Comparison of ENCODE assay signal across 25 cellular contexts in genomic region chr4:40949701-40950100, GRCh38.
DNase-seq lines count a peak whose midpoint lies in the region; ATAC-seq and TF ChIP-seq lines count a peak whose summit lies in the region.
"Had no signal": no experiment of that assay in that cellular context is flagged by ENCODE, and none has a peak within 500 bp of the region (broad histone marks: within the 10 kb centered on the region; RNA-seq: fewer than 3 reads in every experiment).

No MANE protein-coding gene starts in this region.

- H3K4me3 Mint-ChIP-seq in nephron progenitor cell, result no peak overlapping the region
- no peak overlapping the region for H3K4me3 Mint-ChIP-seq in activated CD8-positive, alpha-beta T cell treated with anti-CD3 and anti-CD28 coated beads, Interleukin-2, amount 10 ng/mL, durations not matched to agents 7 days and 5 days
- H3K4me3 Mint-ChIP-seq: CD4-positive, alpha-beta memory T cell; H9; HFFc6 had no signal

- H3K4me1 Mint-ChIP-seq in nephron progenitor cell, result peaks cover 9% of the 10 kb centered on the region
- no peaks in the 10 kb centered on the region for H3K4me1 Mint-ChIP-seq in activated CD8-positive, alpha-beta T cell treated with anti-CD3 and anti-CD28 coated beads, Interleukin-2, amount 10 ng/mL, durations not matched to agents 7 days and 5 days (ENCODE audit: low read depth)
- H3K4me1 Mint-ChIP-seq: CD4-positive, alpha-beta memory T cell had no signal

- 57 to 79% methylated on average over 12 of the region's 12 CpGs for WGBS in heart right ventricle, 2 donors

- H3K9me3 ChIP-seq in heart right ventricle (no peaks in the 10 kb centered on the region), vagina (no peaks in the 10 kb centered on the region)
- H3K9me3 ChIP-seq: BLaER1 treated with 17β-estradiol and CSF1 and Interleukin-3, amounts not matched to agents 10 nM and 100 nM; SJCRH30 had no signal

- intact Hi-C loops in heart right ventricle (cut with DNase I), result no loop called here
- intact Hi-C loops in Right ventricle myocardium superior (cut with DNase I), result no loop called here
- intact Hi-C loops in vagina (cut with DNase I), result no loop called here

- ATAC-seq in heart right ventricle (no peak), Right ventricle myocardium superior (ENCODE audit: poor library complexity) (no peak)
- ATAC-seq in activated CD8-positive, alpha-beta T cell treated with anti-CD3 and anti-CD28 coated beads, Interleukin-2, amount 10 ng/mL, durations not matched to agents 7 days and 5 days, result no peak
- ATAC-seq: Panc1 had no signal

- no peak for TF ChIP-seq CTCF in heart right ventricle (IDR thresholded peaks at IDR 0.05)
- TF ChIP-seq CTCF in coronary artery (IDR thresholded peaks at IDR 0.05), result no peak
- TF ChIP-seq CTCF in nephron progenitor cell (IDR thresholded peaks at IDR 0.05), result no peak
- TF ChIP-seq CTCF in vagina (IDR thresholded peaks at IDR 0.05), result no peak

- H3K27me3 ChIP-seq in heart right ventricle, result no peaks in the 10 kb centered on the region
- no peaks in the 10 kb centered on the region for H3K27me3 ChIP-seq in vagina
- H3K27me3 ChIP-seq: BLaER1 treated with 17β-estradiol and CSF1 and Interleukin-3, amounts not matched to agents 10 nM and 100 nM; SJCRH30 had no signal

- peak overlapping the region in 2 of 10 donors; percentile 20 to 22 for H3K4me3 ChIP-seq in heart right ventricle
- H3K4me3 ChIP-seq in coronary artery, result peak overlapping the region; percentile 56
- no peak overlapping the region for H3K4me3 ChIP-seq in vagina
- H3K4me3 ChIP-seq: BLaER1 treated with 17β-estradiol and CSF1 and Interleukin-3, amounts not matched to agents 10 nM and 100 nM; SJCRH30 had no signal

- POLR2A ChIA-PET in activated CD8-positive, alpha-beta T cell treated with anti-CD3 and anti-CD28 coated beads, Interleukin-2, amount 10 ng/mL, durations not matched to agents 7 days and 5 days (lab: Charles Lee), result no interaction called here

- TF ChIP-seq POLR2A in vagina (IDR thresholded peaks at IDR 0.05), result no peak

- peak overlapping the region; percentile 59 for H3K27ac Mint-ChIP-seq in nephron progenitor cell
- no peak overlapping the region for H3K27ac Mint-ChIP-seq in activated CD8-positive, alpha-beta T cell treated with anti-CD3 and anti-CD28 coated beads, Interleukin-2, amount 10 ng/mL, durations not matched to agents 7 days and 5 days
- H3K27ac Mint-ChIP-seq: CD4-positive, alpha-beta memory T cell; HFFc6 had no signal

- DNase-seq in heart right ventricle, result no peak
- DNase-seq in Right ventricle myocardium superior, result no peak
- DNase-seq in coronary artery (ENCODE audit: low spot score), result no peak
- no peak for DNase-seq in nephron progenitor cell
- no peak for DNase-seq in vagina (ENCODE audit: extremely low spot score in 2 of 2)
- DNase-seq in superior temporal gyrus (ENCODE audit: extremely low spot score), result no peak
- no peak for DNase-seq in NCI-H1105 treated with DMSO at 0.1 percent for 48 hours (lab: John Stamatoyannopoulos, UW)
- DNase-seq in activated CD8-positive, alpha-beta T cell treated with anti-CD3 and anti-CD28 coated beads, Interleukin-2, amount 10 ng/mL, durations not matched to agents 7 days and 5 days, result no peak
- DNase-seq: 8988T; CD4-positive, alpha-beta memory T cell; DMS153; H9; HFFc6; KBM-7; MM.1S; NCI-H1092; NCI-H1436 treated with DMSO at 0.1 percent for 48 hours; NCI-H2029; NCI-H226; NCI-H510A treated with DMSO at 0.1 percent for 48 hours; NCI-H774; SJCRH30 had no signal

- H3K4me1 ChIP-seq in heart right ventricle (peaks cover 15 to 78% (median 34%) of the 10 kb centered on the region in 9 donors), vagina (peaks cover 15% of the 10 kb centered on the region)
- H3K4me1 ChIP-seq: SJCRH30 had no signal

- H3K27me3 Mint-ChIP-seq in nephron progenitor cell (ENCODE audit: low read depth, poor library complexity), result no peaks in the 10 kb centered on the region
- no peaks in the 10 kb centered on the region for H3K27me3 Mint-ChIP-seq in activated CD8-positive, alpha-beta T cell treated with anti-CD3 and anti-CD28 coated beads, Interleukin-2, amount 10 ng/mL, durations not matched to agents 7 days and 5 days (ENCODE audit: low read depth)

- H3K36me3 ChIP-seq in heart right ventricle, result peaks cover 0 to under 1% (median 0%) of the 10 kb centered on the region in 9 donors
- H3K36me3 ChIP-seq in vagina, result no peaks in the 10 kb centered on the region

- CTCF ChIA-PET in activated CD8-positive, alpha-beta T cell treated with anti-CD3 and anti-CD28 coated beads, Interleukin-2, amount 10 ng/mL, durations not matched to agents 7 days and 5 days (lab: Charles Lee), result interaction anchor here (0.7 to 1.2 kb wide), 2 partner anchors 13 to 52 kb away, joined by 3 to 4 read pairs; no protein-coding TSS in a partner anchor

- no peaks in the 10 kb centered on the region for H3K9me3 Mint-ChIP-seq in nephron progenitor cell
- H3K9me3 Mint-ChIP-seq in activated CD8-positive, alpha-beta T cell treated with anti-CD3 and anti-CD28 coated beads, Interleukin-2, amount 10 ng/mL, durations not matched to agents 7 days and 5 days (ENCODE audit: insufficient read depth), result no peaks in the 10 kb centered on the region
- H3K9me3 Mint-ChIP-seq: CD4-positive, alpha-beta memory T cell; H9; HFFc6 had no signal

- H3K27ac ChIP-seq in heart right ventricle (peak overlapping the region in 9 of 10 donors; percentile 9 to 82 (median 40)), coronary artery (peak overlapping the region; percentile 47 to 77), vagina (peak overlapping the region; percentile 20)
- H3K27ac ChIP-seq: BLaER1 treated with 17β-estradiol and CSF1 and Interleukin-3, amounts not matched to agents 10 nM and 100 nM; HL-60; SJCRH30 had no signal

- H3K36me3 Mint-ChIP-seq in nephron progenitor cell (ENCODE audit: low read depth), result no peaks in the 10 kb centered on the region
- no peaks in the 10 kb centered on the region for H3K36me3 Mint-ChIP-seq in activated CD8-positive, alpha-beta T cell treated with anti-CD3 and anti-CD28 coated beads, Interleukin-2, amount 10 ng/mL, durations not matched to agents 7 days and 5 days (ENCODE audit: low read depth)
- H3K36me3 Mint-ChIP-seq: CD4-positive, alpha-beta memory T cell had no signal
